In the genomic region with DNA sequence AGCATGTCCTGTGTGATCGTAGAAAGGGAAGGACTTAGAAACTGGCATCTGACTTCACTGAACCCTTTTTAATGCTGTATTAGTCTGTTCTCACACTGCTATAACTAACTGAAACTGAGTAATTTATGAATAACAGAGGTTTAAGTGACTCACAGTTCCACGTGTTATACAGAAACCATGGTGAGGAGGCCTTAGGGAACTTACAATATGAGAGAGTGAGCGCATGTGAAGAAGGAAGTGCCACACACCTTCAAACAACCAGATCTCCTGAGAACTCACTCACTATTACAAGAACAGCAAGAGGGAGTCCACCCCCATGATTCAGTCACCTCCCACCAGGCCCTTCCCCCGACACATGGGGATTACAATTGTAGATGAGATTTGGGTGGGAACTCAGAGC, we compare ENCODE assay signal across 9 cellular contexts.
DNase-seq lines count a peak whose midpoint lies in the region; ATAC-seq, FAIRE-seq and TF ChIP-seq lines count a peak whose summit lies in the region.
"Had no signal": no experiment of that assay in that cellular context is flagged by ENCODE, and none has a peak within 500 bp of the region (broad histone marks: within the 10 kb centered on the region; RNA-seq: fewer than 3 reads in every experiment).

No MANE protein-coding gene starts in this region.

- TF ChIP-seq CTCF in keratinocyte (optimal IDR thresholded peaks at IDR 0.05 in 1 of 3, IDR thresholded peaks at IDR 0.05 in 1 of 3, conservative IDR thresholded peaks at IDR 0.05 in 1 of 3; ENCODE audit: extremely low read depth in 1 of 3, insufficient read depth in 2 of 3, low read length in 3 of 3): no peak
- no peak for TF ChIP-seq CTCF in right atrium auricular region (IDR thresholded peaks at IDR 0.05)

- no peaks in the 10 kb centered on the region for H3K36me3 ChIP-seq in keratinocyte (ENCODE audit: control insufficient read depth in 2 of 2, extremely low read depth in 1 of 2, insufficient read depth in 2 of 2, low read length in 2 of 2)
- H3K36me3 ChIP-seq in right atrium auricular region: no peaks in the 10 kb centered on the region

- ATAC-seq in GM18873 (IDR thresholded peaks at IDR 0.05; ENCODE audit: low FRiP score, unreplicated experiment): peak; percentile 95
- ATAC-seq in HG02571 (IDR thresholded peaks at IDR 0.05; ENCODE audit: unreplicated experiment): peak; percentile 97
- ATAC-seq: mucosa of descending colon had no signal

- H3K4me1 ChIP-seq in keratinocyte (ENCODE audit: control insufficient read depth, extremely low read depth, insufficient read depth, low read length): peaks cover 8% of the 10 kb centered on the region
- no peaks in the 10 kb centered on the region for H3K4me1 ChIP-seq in right atrium auricular region

- no peak overlapping the region for H3K4me3 ChIP-seq in keratinocyte (ENCODE audit: control insufficient read depth in 2 of 3, extremely low read depth in 1 of 3, insufficient read depth in 2 of 3, low read depth in 1 of 3, low read length in 3 of 3)
- no peak overlapping the region for H3K4me3 ChIP-seq in right atrium auricular region
- H3K4me3 ChIP-seq: mucosa of descending colon had no signal

- H3K79me2 ChIP-seq in keratinocyte (ENCODE audit: control insufficient read depth, insufficient read depth, low read length): no peaks in the 10 kb centered on the region

- H3K27ac ChIP-seq in keratinocyte (ENCODE audit: control insufficient read depth, insufficient read depth, low read length): peak overlapping the region; percentile 75
- no peak overlapping the region for H3K27ac ChIP-seq in right atrium auricular region

- no peaks in the 10 kb centered on the region for H4K20me1 ChIP-seq in keratinocyte (ENCODE audit: control insufficient read depth, extremely low read depth, insufficient read depth, low read length)

- H3K9me3 ChIP-seq in keratinocyte (ENCODE audit: control insufficient read depth, low read depth, low read length) (no peaks in the 10 kb centered on the region), right atrium auricular region (no peaks in the 10 kb centered on the region)
- H3K9me3 ChIP-seq: mucosa of descending colon had no signal

- H3K9me1 ChIP-seq in keratinocyte (ENCODE audit: control insufficient read depth, extremely low read depth, insufficient read depth, low read length): no peaks in the 10 kb centered on the region

- H3K27me3 ChIP-seq in keratinocyte (ENCODE audit: control insufficient read depth, extremely low read depth, insufficient read depth, low read length): no peaks in the 10 kb centered on the region
- H3K27me3 ChIP-seq in right atrium auricular region: no peaks in the 10 kb centered on the region

- peak overlapping the region; percentile 89 for H2AFZ ChIP-seq in keratinocyte (ENCODE audit: control insufficient read depth, low read length)

- H3K9ac ChIP-seq in keratinocyte (ENCODE audit: control insufficient read depth, extremely low read depth, insufficient read depth, low read length): peak overlapping the region; percentile 29

- FAIRE-seq in keratinocyte (lab: Jason Lieb, UNC): peak; percentile 79

- DNase-seq in HK-2 (ENCODE audit: unreplicated experiment) (peak; percentile 22), keratinocyte (ENCODE audit: low read depth, low spot score) (no peak), SK-N-DZ (ENCODE audit: low spot score) (no peak), EL (no peak), hippocampal formation (lab: John Stamatoyannopoulos, UW) (no peak), right atrium auricular region (ENCODE audit: low spot score) (no peak)
- DNase-seq: mucosa of descending colon had no signal

- dilution Hi-C loops in keratinocyte (cut with MboI; ENCODE audit: extremely low pct_ligation_motif_present, low sequenced_read_pairs): no loop called here

- peak overlapping the region; percentile 61 for H3K4me2 ChIP-seq in keratinocyte (ENCODE audit: control insufficient read depth, extremely low read depth, insufficient read depth, low read depth, low read length)
